In genomic region chr12:102911320-102911719, GRCh38 we compare ENCODE assay signal across 37 cellular contexts. TPM values are rescaled to one million over a fixed set of nuclear protein-coding genes. Genes with fewer than 3 reads are reported as not detected.
"Had no signal": no experiment of that assay in that cellular context is flagged by ENCODE, and none has a peak within 500 bp of the region (broad histone marks: within the 10 kb centered on the region; RNA-seq: fewer than 3 reads in every experiment).

No MANE protein-coding gene starts in this region.

- DNase-seq: activated B cell treated with CpG ODN at 0.5 μM for 24 hours; activated CD4-positive, alpha-beta memory T cell treated with anti-CD3 and anti-CD28 coated beads for 36 hours; activated CD4-positive, alpha-beta T cell treated with anti-CD3 and anti-CD28 coated beads for 4 hours; activated CD4-positive, alpha-beta T cell treated with anti-CD3 and anti-CD28 coated beads, Interleukin-2, amount 10 ng/mL, durations not matched to agents 24 days and 14 days; activated CD4-positive, alpha-beta T cell treated with anti-CD3 and anti-CD28 coated beads, Interleukin-2, amount 50 U/mL, for 1 hour; activated CD4-positive, alpha-beta T cell treated with anti-CD3 and anti-CD28 coated beads, Interleukin-2, amount 50 U/mL, for 4 hours; activated CD4-positive, CD25-positive, alpha-beta regulatory T cell treated with anti-CD3 and anti-CD28 coated beads, Interleukin-2, amount 50 U/mL, for 72 hours; activated CD8-positive, alpha-beta memory T cell treated with anti-CD3 and anti-CD28 coated beads, Interleukin-2, amount 50 U/mL, for 4 hours; activated CD8-positive, alpha-beta T cell treated with anti-CD3 and anti-CD28 coated beads for 36 hours; activated effector memory CD4-positive, alpha-beta T cell treated with anti-CD3 and anti-CD28 coated beads, Interleukin-2, amount 50 U/mL, for 16 hours; activated gamma-delta T cell treated with Interleukin-2 at 50 U/mL for 16 hours; activated naive CD4-positive, alpha-beta T cell; activated naive CD4-positive, alpha-beta T cell treated with anti-CD3 and anti-CD28 coated beads for 36 hours; activated naive CD4-positive, alpha-beta T cell treated with anti-CD3 and anti-CD28 coated beads, Interleukin-2, amount 50 U/mL, for 16 hours; activated naive CD8-positive, alpha-beta T cell treated with anti-CD3 and anti-CD28 coated beads for 36 hours; activated T-cell treated with anti-CD3 and anti-CD28 coated beads for 4 hours; activated T-cell treated with anti-CD3 and anti-CD28 coated beads, Interleukin-2, amount 50 U/mL, for 1 hour; activated T-cell treated with anti-CD3 and anti-CD28 coated beads, Interleukin-2, amount 50 U/mL, for 4 hours; activated T-cell treated with anti-CD3 and anti-CD28 coated beads, Interleukin-2, amount 50 U/mL, for 72 hours; adrenal gland; amniotic stem cell; aorta; body of pancreas; brain microvascular endothelial cell; central memory CD4-positive, alpha-beta T cell; T-helper 1 cell; T-helper 2 cell; T-helper 9 cell had no signal

- H3K4me1 ChIP-seq: adrenal gland, breast epithelium had no signal

- H3K9me3 ChIP-seq: adrenal gland, body of pancreas, breast epithelium had no signal

- H3K27ac ChIP-seq: adrenal gland, body of pancreas, brain microvascular endothelial cell, breast epithelium, VCaP had no signal

- H3K4me3 ChIP-seq: adrenal gland, body of pancreas, breast epithelium had no signal

- H3K27me3 ChIP-seq: adrenal gland, body of pancreas, brain microvascular endothelial cell, breast epithelium had no signal

- H3K36me3 ChIP-seq: adrenal gland, brain microvascular endothelial cell, breast epithelium had no signal

- FAIRE-seq: astrocyte, TTC549 had no signal

- ATAC-seq: activated CD8-positive, alpha-beta T cell treated with anti-CD3 and anti-CD28 coated beads for 36 hours; activated naive CD4-positive, alpha-beta T cell treated with anti-CD3 and anti-CD28 coated beads, Interleukin-2, amount 50 U/mL, for 72 hours; activated T-cell treated with anti-CD3 and anti-CD28 coated beads, Interleukin-2, amount 50 U/mL, for 4 hours; activated T-cell treated with anti-CD3 and anti-CD28 coated beads, Interleukin-2, amount 50 U/mL, for 72 hours; activated T-helper 17 cell treated with anti-CD3 and anti-CD28 coated beads, Interleukin-2, amount 50 U/mL, for 72 hours; body of pancreas had no signal

RNA-seq across cellular contexts. Expression of gene PAH, which starts 5.7 kb away (rescaled TPM):
- total RNA-seq: activated B cell treated with CpG ODN at 0.5 μM for 24 hours; activated CD4-positive, alpha-beta memory T cell treated with anti-CD3 and anti-CD28 coated beads for 36 hours; activated CD4-positive, alpha-beta T cell treated with anti-CD3 and anti-CD28 coated beads, Interleukin-2, amount 10 ng/mL, durations not matched to agents 24 days and 14 days; activated CD8-positive, alpha-beta memory T cell treated with anti-CD3 and anti-CD28 coated beads for 36 hours; activated CD8-positive, alpha-beta T cell treated with anti-CD3 and anti-CD28 coated beads for 36 hours; activated naive CD4-positive, alpha-beta T cell treated with anti-CD3 and anti-CD28 coated beads for 36 hours; activated naive CD8-positive, alpha-beta T cell treated with anti-CD3 and anti-CD28 coated beads for 36 hours; activated T-helper 1 cell treated with anti-CD3 and anti-CD28 coated beads, Interleukin-12 subunit alpha, Interleukin-12 subunit beta, Interleukin-2, Interleukin-4 antibody, amounts not matched to agents 30 ng/mL and 10 ng/mL and 1 ng/mL, durations not matched to agents 14 hours and 24 hours and 36 hours; aorta; astrocyte; cardiac septum had no signal
- polyA plus RNA-seq: aorta had no signal

RNA-seq across cellular contexts. Expression of gene ASCL1, which starts 46.2 kb away (rescaled TPM):
- total RNA-seq: activated B cell treated with CpG ODN at 0.5 μM for 24 hours; activated CD4-positive, alpha-beta memory T cell treated with anti-CD3 and anti-CD28 coated beads for 36 hours; activated CD8-positive, alpha-beta memory T cell treated with anti-CD3 and anti-CD28 coated beads for 36 hours; activated CD8-positive, alpha-beta T cell treated with anti-CD3 and anti-CD28 coated beads for 36 hours; activated naive CD4-positive, alpha-beta T cell treated with anti-CD3 and anti-CD28 coated beads for 36 hours; activated naive CD8-positive, alpha-beta T cell treated with anti-CD3 and anti-CD28 coated beads for 36 hours; activated T-cell treated with anti-CD3 and anti-CD28 coated beads, Interleukin-2, amount 50 U/mL, for 4 hours; activated T-cell treated with anti-CD3 and anti-CD28 coated beads, Interleukin-2, amount 50 U/mL, for 72 hours; activated T-helper 17 cell treated with anti-CD3 and anti-CD28 coated beads, Interleukin-2, amount 50 U/mL, for 72 hours; aorta; astrocyte; body of pancreas; cardiac septum had no signal
- polyA plus RNA-seq: aorta had no signal
